In the genomic region with DNA sequence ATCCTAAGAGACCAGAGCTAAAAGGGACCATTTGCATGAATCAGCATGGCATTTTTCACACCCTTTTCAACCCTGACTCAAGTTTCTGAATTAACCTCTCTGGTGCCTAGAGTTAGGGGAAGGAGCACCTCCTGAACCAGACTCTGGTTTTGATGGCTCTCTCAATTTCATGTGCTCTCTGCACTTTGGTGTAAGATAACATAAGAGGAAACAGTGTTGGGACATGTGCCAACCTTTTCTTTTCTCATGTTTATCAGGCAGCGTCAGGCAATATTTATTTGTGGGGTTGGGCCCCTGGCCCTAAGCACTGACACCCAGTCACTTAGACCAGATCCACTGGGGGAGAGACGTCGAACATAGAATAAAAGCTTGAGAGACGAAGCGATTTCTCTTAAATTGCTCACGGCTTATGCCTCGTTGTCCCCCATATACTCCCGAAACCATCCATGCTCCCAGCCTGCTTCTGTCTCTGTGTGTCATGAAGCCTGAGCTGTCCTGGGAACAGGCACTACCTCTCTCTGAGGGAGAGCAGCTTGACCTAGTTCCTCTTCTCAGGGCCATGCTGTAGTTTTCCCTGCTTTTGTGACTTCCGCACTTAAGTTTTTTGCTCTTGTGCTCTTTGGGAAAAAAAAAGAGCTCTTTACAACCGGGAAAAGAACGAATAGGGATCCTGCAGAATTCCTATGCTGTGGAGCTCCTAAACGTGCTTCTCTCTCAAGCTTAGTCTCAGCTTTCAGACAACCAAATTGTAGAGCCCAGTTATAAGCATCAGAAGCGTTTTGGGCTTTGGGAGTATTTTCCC, we compare ENCODE assay signal across 1 cellular context.
A peak's percentile ranks its signal among the peaks of the same experiment; 100 is the strongest.
TF ChIP-seq lines count a peak whose summit lies in the region.

No MANE protein-coding gene starts in this region.

TF ChIP-seq in endothelial cell of umbilical vein, 7 proteins besides CTCF, POLR2A, EP300 and RAD21:
- no peak for TF ChIP-seq JUN (IDR thresholded peaks at IDR 0.05; ENCODE audit: borderline replicate concordance, insufficient read depth, insufficient read length, low read depth)
- no peak for TF ChIP-seq FOS (IDR thresholded peaks at IDR 0.05; ENCODE audit: borderline replicate concordance, insufficient read depth, low read length)
- no peak for TF ChIP-seq EZH2 (IDR thresholded peaks at IDR 0.05; ENCODE audit: borderline replicate concordance, low read depth, low read length, severe bottlenecking)
- no peak for TF ChIP-seq POLR2AphosphoS5 (IDR thresholded peaks at IDR 0.05; ENCODE audit: insufficient read depth, low read depth, low read length)
- no peak for TF ChIP-seq MYC (IDR thresholded peaks at IDR 0.05; ENCODE audit: low read depth, low read length)
- TF ChIP-seq, protein P1, sequence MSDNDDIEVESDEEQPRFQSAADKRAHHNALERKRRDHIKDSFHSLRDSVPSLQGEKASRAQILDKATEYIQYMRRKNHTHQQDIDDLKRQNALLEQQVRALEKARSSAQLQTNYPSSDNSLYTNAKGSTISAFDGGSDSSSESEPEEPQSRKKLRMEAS (IDR thresholded peaks at IDR 0.05; ENCODE audit: insufficient read depth, insufficient read length): no peak
- peak; percentile 15 for TF ChIP-seq GATA2 (IDR thresholded peaks at IDR 0.05; ENCODE audit: insufficient read depth, insufficient read length, low read depth, low read length)
